9 cellular contexts compared by ENCODE assay signal in the genomic region with DNA sequence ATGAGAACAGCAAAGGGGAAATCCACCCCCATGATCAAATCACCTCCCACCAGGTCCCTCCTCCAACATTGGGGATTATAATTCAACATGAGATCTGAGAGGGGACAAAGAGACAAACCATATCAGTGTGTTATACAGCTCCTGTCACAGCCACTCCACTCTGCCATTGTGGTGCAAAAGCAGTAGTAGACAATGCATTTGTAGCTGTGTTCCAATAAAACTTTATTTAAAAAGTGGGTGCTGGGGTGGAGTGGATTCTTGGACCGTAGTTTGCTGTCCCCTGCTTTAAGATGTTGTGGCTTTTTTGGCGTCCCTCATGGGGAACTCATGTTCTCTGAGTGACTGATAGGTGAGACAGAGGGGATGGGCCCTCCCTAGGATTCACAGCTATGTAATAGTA.
"Had no signal": no experiment of that assay in that cellular context is flagged by ENCODE, and none has a peak within 500 bp of the region (broad histone marks: within the 10 kb centered on the region; RNA-seq: fewer than 3 reads in every experiment).

No MANE protein-coding gene starts in this region.

- H3K9me3 ChIP-seq: HAP-1 had no signal

- H3K36me3 Mint-ChIP-seq: IgD-negative memory B cell had no signal

- H3K4me1 ChIP-seq: HAP-1 had no signal

- H3K4me3 ChIP-seq: GM23248, HAP-1 had no signal

- H3K4me3 Mint-ChIP-seq: HFFc6, IgD-negative memory B cell had no signal

- H3K9me3 Mint-ChIP-seq: HFFc6 had no signal

- H3K4me1 Mint-ChIP-seq: IgD-negative memory B cell had no signal

- H3K27ac Mint-ChIP-seq: HFFc6, IgD-negative memory B cell had no signal

- H3K9ac ChIP-seq: GM23248 had no signal

- DNase-seq: GM23248, GOT3, H7, HFFc6, KG1 had no signal

- H3K27ac ChIP-seq: GM23248, HL-60 had no signal

- H3K36me3 ChIP-seq: HAP-1 had no signal

- ATAC-seq: HCT116 had no signal

- H2AFZ ChIP-seq: GM23248 had no signal
